Comparison of ENCODE assay signal across 25 cellular contexts in genomic region chr4:168387091-168387490, GRCh38.
"Had no signal": no experiment of that assay in that cellular context is flagged by ENCODE, and none has a peak within 500 bp of the region (broad histone marks: within the 10 kb centered on the region; RNA-seq: fewer than 3 reads in every experiment).

No MANE protein-coding gene starts in this region.

- H3K4me3 Mint-ChIP-seq: mesothelial cell of epicardium; naive B cell; natural killer cell treated with Interleukin-12 subunit alpha and Interleukin-12 subunit beta and Interleukin-15 and Interleukin-18, amount 100 ng/mL, for 72 hours; neural progenitor cell; stimulated activated naive B cell treated with anti-CD40 and anti-IgM and Interleukin-4, amounts not matched to agents 10 μg/mL and 1 μg/mL and 100 μg/mL, for 72 hours; stimulated activated naive CD8-positive, alpha-beta T cell treated with anti-CD3 and anti-CD28 coated beads, Interleukin-15, Interleukin-2, amounts not matched to agents 100 ng/mL and 50 ng/mL, for 24 hours had no signal

- H3K4me1 ChIP-seq: gastrocnemius medialis, neural progenitor cell, parathyroid adenoma, right lobe of liver, tibial nerve had no signal

- ATAC-seq: esophagus mucosa; gastrocnemius medialis; left lobe of liver; mucosa of descending colon; natural killer cell treated with Interleukin-12 subunit alpha and Interleukin-12 subunit beta and Interleukin-15 and Interleukin-18, amount 100 ng/mL, for 72 hours; right lobe of liver; stimulated activated naive B cell treated with anti-CD40 and anti-IgM and Interleukin-4, amounts not matched to agents 10 μg/mL and 1 μg/mL and 100 μg/mL, for 72 hours had no signal

- H3K9ac ChIP-seq: neural progenitor cell, parathyroid adenoma had no signal

- H3K36me3 ChIP-seq: gastrocnemius medialis, neural progenitor cell had no signal

- H3K4me3 ChIP-seq: coronary artery, dorsolateral prefrontal cortex, gastrocnemius medialis, mucosa of descending colon, neural progenitor cell, right lobe of liver, thoracic aorta, tibial nerve had no signal

- H3K9me3 ChIP-seq: gastrocnemius medialis, mucosa of descending colon, right lobe of liver, thoracic aorta, tibial nerve had no signal

- H3K27ac ChIP-seq: coronary artery, dorsolateral prefrontal cortex, epithelial cell of prostate, neural progenitor cell, parathyroid adenoma, right lobe of liver, thoracic aorta, tibial nerve had no signal

- H3K9me3 Mint-ChIP-seq: mesothelial cell of epicardium; natural killer cell treated with Interleukin-12 subunit alpha and Interleukin-12 subunit beta and Interleukin-15 and Interleukin-18, amount 100 ng/mL, for 72 hours; neural progenitor cell; stimulated activated naive B cell treated with anti-CD40 and anti-IgM and Interleukin-4, amounts not matched to agents 10 μg/mL and 1 μg/mL and 100 μg/mL, for 72 hours; stimulated activated naive CD8-positive, alpha-beta T cell treated with anti-CD3 and anti-CD28 coated beads, Interleukin-15, Interleukin-2, amounts not matched to agents 100 ng/mL and 50 ng/mL, for 24 hours had no signal

- H3K4me1 Mint-ChIP-seq: neural progenitor cell had no signal

- H3K27me3 Mint-ChIP-seq: naive B cell; natural killer cell treated with Interleukin-12 subunit alpha and Interleukin-12 subunit beta and Interleukin-15 and Interleukin-18, amount 100 ng/mL, for 72 hours; stimulated activated naive B cell treated with anti-CD40 and anti-IgM and Interleukin-4, amounts not matched to agents 10 μg/mL and 1 μg/mL and 100 μg/mL, for 72 hours; stimulated activated naive CD8-positive, alpha-beta T cell treated with anti-CD3 and anti-CD28 coated beads, Interleukin-15, Interleukin-2, amounts not matched to agents 100 ng/mL and 50 ng/mL, for 24 hours had no signal

- H3K79me2 ChIP-seq: parathyroid adenoma had no signal

- H3K27ac Mint-ChIP-seq: mesothelial cell of epicardium; natural killer cell treated with Interleukin-12 subunit alpha and Interleukin-12 subunit beta and Interleukin-15 and Interleukin-18, amount 100 ng/mL, for 72 hours; neural progenitor cell; progenitor cell of endocrine pancreas; stimulated activated naive B cell treated with anti-CD40 and anti-IgM and Interleukin-4, amounts not matched to agents 10 μg/mL and 1 μg/mL and 100 μg/mL, for 72 hours; stimulated activated naive CD8-positive, alpha-beta T cell treated with anti-CD3 and anti-CD28 coated beads, Interleukin-15, Interleukin-2, amounts not matched to agents 100 ng/mL and 50 ng/mL, for 24 hours had no signal

- H3K27me3 ChIP-seq: dorsolateral prefrontal cortex, gastrocnemius medialis, neural progenitor cell, right lobe of liver, tibial nerve had no signal

- DNase-seq: dorsolateral prefrontal cortex; effector CD4-positive, alpha-beta T cell; foreskin fibroblast; gastrocnemius medialis; head of caudate nucleus; mesenchymal stem cell; mucosa of descending colon; naive B cell; right lobe of liver; small intestine; stimulated activated CD4-positive, alpha-beta T cell treated with anti-CD3 and anti-CD28 coated beads, Interleukin-15, amount 100 ng/mL, for 24 hours; stimulated activated CD4-positive, alpha-beta T cell treated with anti-CD3 and anti-CD28 coated beads, Interleukin-2, amount 100 ng/mL, for 48 hours; stimulated activated naive B cell treated with anti-CD40 and anti-IgM and Interleukin-4, amounts not matched to agents 10 μg/mL and 1 μg/mL and 100 μg/mL, for 72 hours had no signal

- H3K4me2 ChIP-seq: neural progenitor cell had no signal

- H2AFZ ChIP-seq: neural progenitor cell, parathyroid adenoma had no signal

- H3K36me3 Mint-ChIP-seq: neural progenitor cell had no signal
